ENCODE assay signal across 10 cellular contexts in genomic region chr1:235835226-235835625, GRCh38. TPM values are rescaled to one million over a fixed set of nuclear protein-coding genes. Genes with fewer than 3 reads are reported as not detected.
DNase-seq lines count a peak whose midpoint lies in the region; ATAC-seq and TF ChIP-seq lines count a peak whose summit lies in the region.
"Had no signal": no experiment of that assay in that cellular context is flagged by ENCODE, and none has a peak within 500 bp of the region (broad histone marks: within the 10 kb centered on the region; RNA-seq: fewer than 3 reads in every experiment).

No MANE protein-coding gene starts in this region.

- H3K9me3 Mint-ChIP-seq in activated CD4-positive, alpha-beta memory T cell treated with anti-CD3 and anti-CD28 coated beads for 36 hours = no peaks in the 10 kb centered on the region

- H3K27ac ChIP-seq in heart left ventricle = peak overlapping the region in 3 of 12 donors; percentile 31 to 56 (median 47)
- H3K27ac ChIP-seq in psoas muscle = no peak overlapping the region
- H3K27ac ChIP-seq: VCaP had no signal

- intact Hi-C loops in heart left ventricle (cut with DNase I) = loop anchor here in 1 of 10 donors (10.0 kb wide), 1 partner anchor 50 kb away; no protein-coding TSS in a partner anchor
- intact Hi-C loops in psoas muscle (cut with DNase I) = no loop called here
- intact Hi-C loops in activated CD4-positive, alpha-beta memory T cell treated with anti-CD3 and anti-CD28 coated beads for 36 hours (cut with micrococcal nuclease) = no loop called here

- H3K36me3 ChIP-seq in heart left ventricle (peaks cover 0 to 7% (median under 1%) of the 10 kb centered on the region in 9 donors), psoas muscle (ENCODE audit: insufficient read depth in 1 of 2, low read depth in 1 of 2) (peaks cover 0 to 4% of the 10 kb centered on the region in 2 donors)

- peaks cover 18% of the 10 kb centered on the region for H3K4me1 Mint-ChIP-seq in activated CD4-positive, alpha-beta memory T cell treated with anti-CD3 and anti-CD28 coated beads for 36 hours (ENCODE audit: low read depth)

- peak overlapping the region in 8 of 12 donors; percentile 6 to 43 (median 22) for H3K4me3 ChIP-seq in heart left ventricle
- peak overlapping the region; percentile 53 for H3K4me3 ChIP-seq in psoas muscle

- CTCF ChIA-PET in activated CD4-positive, alpha-beta memory T cell treated with anti-CD3 and anti-CD28 coated beads for 36 hours (lab: Charles Lee) = interaction anchor here (2.1 to 2.2 kb wide), 2 partner anchors 11 to 137 kb away, joined by 6 to 7 read pairs; no protein-coding TSS in a partner anchor

- H3K4me1 ChIP-seq in heart left ventricle = peaks cover 0 to 47% (median 12%) of the 10 kb centered on the region in 12 donors
- no peaks in the 10 kb centered on the region for H3K4me1 ChIP-seq in psoas muscle

- no peak overlapping the region for H3K27ac Mint-ChIP-seq in activated CD4-positive, alpha-beta memory T cell treated with anti-CD3 and anti-CD28 coated beads for 36 hours
- H3K27ac Mint-ChIP-seq: activated naive CD8-positive, alpha-beta T cell had no signal

- H3K27me3 Mint-ChIP-seq in activated CD4-positive, alpha-beta memory T cell treated with anti-CD3 and anti-CD28 coated beads for 36 hours = no peaks in the 10 kb centered on the region
- H3K27me3 Mint-ChIP-seq: activated naive CD8-positive, alpha-beta T cell had no signal

- H3K9me3 ChIP-seq in heart left ventricle (no peaks in the 10 kb centered on the region), psoas muscle (no peaks in the 10 kb centered on the region)

- H3K36me3 Mint-ChIP-seq in activated CD4-positive, alpha-beta memory T cell treated with anti-CD3 and anti-CD28 coated beads for 36 hours = peaks cover 2% of the 10 kb centered on the region

- ATAC-seq in heart left ventricle (peak in 3 of 4 donors; percentile 70 to 74 (median 71)), psoas muscle (peak in 3 of 4 donors; percentile 57 to 78 (median 68)), GM19328 (IDR thresholded peaks at IDR 0.05; ENCODE audit: unreplicated experiment) (no peak)

- H3K27me3 ChIP-seq in heart left ventricle = no peaks in the 10 kb centered on the region
- no peaks in the 10 kb centered on the region for H3K27me3 ChIP-seq in psoas muscle (ENCODE audit: insufficient read depth in 3 of 3, low read length in 2 of 3)

- H3K4me3 Mint-ChIP-seq in activated CD4-positive, alpha-beta memory T cell treated with anti-CD3 and anti-CD28 coated beads for 36 hours = no peak overlapping the region
- H3K4me3 Mint-ChIP-seq: activated naive CD8-positive, alpha-beta T cell had no signal

- DNase-seq in AG09319 (ENCODE audit: extremely low read depth, low read depth) (peak; percentile 22), SK-MEL-5 (ENCODE audit: low read depth, low spot score) (peak; percentile 32), heart left ventricle (peak in 3 of 5 donors; percentile 34 to 49 (median 34)), psoas muscle (peak; percentile 34 to 54), mesenteric fat pad (ENCODE audit: low spot score) (no peak), NCI-H446 treated with DMSO at 0.1 percent for 48 hours (lab: John Stamatoyannopoulos, UW) (no peak)
- no peak for DNase-seq in activated CD4-positive, alpha-beta memory T cell treated with anti-CD3 and anti-CD28 coated beads for 36 hours

- WGBS in heart left ventricle, 4 donors = 2 to 13% (median 6%) methylated on average over 4 of the region's 4 CpGs
- WGBS in psoas muscle, 3 donors = 1 to 17% (median 7%) methylated on average over 4 of the region's 4 CpGs

- POLR2A ChIA-PET in activated CD4-positive, alpha-beta memory T cell treated with anti-CD3 and anti-CD28 coated beads for 36 hours (lab: Charles Lee) = interaction anchor here (0.7 kb wide), 1 partner anchor 121 kb away, joined by 3 read pairs; no protein-coding TSS in a partner anchor

- in situ Hi-C loops in SK-MEL-5 (cut with HindIII; ENCODE audit: low pct_unique_long_range_greater_than_20kb, low sequenced_read_pairs) = no loop called here

- no peak for TF ChIP-seq POLR2A in heart left ventricle (IDR thresholded peaks at IDR 0.05)

- TF ChIP-seq CTCF in AG09319 (IDR thresholded peaks at IDR 0.05; ENCODE audit: low read depth, low read length) (peak; percentile 30), heart left ventricle (IDR thresholded peaks at IDR 0.05) (peak in 5 of 12 donors; percentile 8 to 36 (median 14)), psoas muscle (IDR thresholded peaks at IDR 0.05) (no peak)

RNA-seq across cellular contexts. Expression of gene LYST, which starts 31.5 kb away (rescaled TPM):
- 146 and 166 TPM in 2 replicates for total RNA-seq in SK-MEL-5 (2014; rRNA removed; shearing (Covaris generic))
- polyA plus RNA-seq in SK-MEL-5 (2015; cell fraction: cytosol; rRNA removed) = 69.2 and 92.3 TPM in 2 replicates
- 374 and 406 TPM in 2 replicates for polyA plus RNA-seq in SK-MEL-5 (2015; cell fraction: nucleus; rRNA removed)
- total RNA-seq in heart left ventricle (10 to 100 TPM in 6 of 9 donors, 1 to 10 TPM in 3; 6.9 to 22.5 (median 12.0) TPM), psoas muscle (1 to 10 TPM; 5.6 to 8.6 (median 6.3) TPM), mesenteric fat pad (38.5 TPM)
- polyA plus RNA-seq in heart left ventricle (1 to 10 TPM; 3.4 to 4.0 TPM), psoas muscle (1 to 10 TPM; 2.4 to 4.2 (median 3.3) TPM)
- 10 to 100 TPM; 26.5 to 28.0 TPM for total RNA-seq in activated CD4-positive, alpha-beta memory T cell treated with anti-CD3 and anti-CD28 coated beads for 36 hours

Comparison
In these comparisons a context has a peak if more than half of its experiments do, and no peak if none do; other contexts are left out.
1. DNase-seq: peak in AG09319 (single experiment), SK-MEL-5 (single experiment), heart left ventricle (3 of 5) and psoas muscle (2 of 2); none in mesenteric fat pad (single experiment), activated CD4-positive, alpha-beta memory T cell treated with anti-CD3 and anti-CD28 coated beads for 36 hours (single experiment) and NCI-H446 treated with DMSO at 0.1 percent for 48 hours (single experiment).